Comparison of ENCODE assay signal across 1 cellular context in the genomic region with DNA sequence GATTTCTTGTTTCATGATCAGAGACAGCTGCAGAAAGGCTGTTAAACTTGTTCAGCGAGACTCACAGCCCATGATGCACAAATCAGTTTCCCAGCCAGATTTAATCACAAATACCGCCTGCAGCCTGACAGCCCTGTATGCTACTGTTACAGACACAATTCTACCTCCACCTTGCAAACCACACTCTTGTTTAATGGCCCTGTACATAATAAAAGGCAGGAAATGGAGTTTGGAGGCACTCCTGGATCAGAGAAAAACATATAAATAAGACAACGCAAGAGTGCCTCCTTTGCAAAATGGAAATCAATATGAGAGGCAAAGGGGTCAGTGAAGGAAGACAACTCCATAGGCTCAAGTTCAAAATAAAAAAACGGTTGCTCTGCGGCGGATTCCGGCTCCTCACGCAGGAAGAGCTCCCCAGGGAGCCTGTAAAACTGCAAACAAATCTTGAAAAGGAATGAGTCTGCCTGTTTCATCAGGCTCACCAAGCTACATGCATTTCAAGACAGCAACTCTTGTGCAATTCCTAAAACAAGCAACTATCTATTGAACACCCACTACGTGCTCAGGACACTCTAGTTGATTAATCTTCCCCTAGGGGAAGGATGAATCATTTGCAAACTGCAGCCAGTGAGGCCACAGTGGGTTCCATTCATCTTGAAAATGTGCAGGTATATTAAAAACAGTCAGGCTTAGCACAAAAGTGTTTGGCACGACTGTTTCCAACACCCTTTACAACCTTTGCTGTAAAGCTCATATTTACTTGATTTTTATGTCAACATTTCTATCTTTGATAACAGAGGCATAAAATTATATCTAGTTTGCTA.
TF ChIP-seq lines count a peak whose summit lies in the region.

No MANE protein-coding gene starts in this region.

TF ChIP-seq in H1, 55 proteins besides CTCF, POLR2A, EP300 and RAD21:
- TF ChIP-seq CHD1 (IDR thresholded peaks at IDR 0.05; ENCODE audit: low read depth, low read length) = no peak
- no peak for TF ChIP-seq HDAC6 (IDR thresholded peaks at IDR 0.05; ENCODE audit: low read depth, low read length)
- TF ChIP-seq, protein P1, sequence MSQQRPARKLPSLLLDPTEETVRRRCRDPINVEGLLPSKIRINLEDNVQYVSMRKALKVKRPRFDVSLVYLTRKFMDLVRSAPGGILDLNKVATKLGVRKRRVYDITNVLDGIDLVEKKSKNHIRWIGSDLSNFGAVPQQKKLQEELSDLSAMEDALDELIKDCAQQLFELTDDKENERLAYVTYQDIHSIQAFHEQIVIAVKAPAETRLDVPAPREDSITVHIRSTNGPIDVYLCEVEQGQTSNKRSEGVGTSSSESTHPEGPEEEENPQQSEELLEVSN (IDR thresholded peaks at IDR 0.05) = no peak
- TF ChIP-seq BRCA1 (IDR thresholded peaks at IDR 0.05; ENCODE audit: low read depth, low read length) = no peak
- peak; percentile 30 for TF ChIP-seq ASH2L (IDR thresholded peaks at IDR 0.05; ENCODE audit: low read length)
- peak; percentile 37; the same call in 1 of the 2 replicates for TF ChIP-seq YY1 (IDR thresholded peaks at IDR 0.05; ENCODE audit: low read depth, low read length)
- no peak for TF ChIP-seq SIN3A (conservative IDR thresholded peaks at IDR 0.05 in 1 of 2, IDR thresholded peaks at IDR 0.05 in 1 of 2; ENCODE audit: low read depth in 1 of 2, low read length in 2 of 2)
- TF ChIP-seq JUN (IDR thresholded peaks at IDR 0.05; ENCODE audit: low read depth, low read length) = no peak
- TF ChIP-seq RXRA (IDR thresholded peaks at IDR 0.05; ENCODE audit: insufficient read depth, low read depth, low read length) = no peak
- no peak for TF ChIP-seq SP2 (IDR thresholded peaks at IDR 0.05; ENCODE audit: low read length)
- TF ChIP-seq SIX5 (IDR thresholded peaks at IDR 0.05; ENCODE audit: low read depth, low read length) = no peak
- 0 out of 2 replicates have a peak, but pooled peaks have one; percentile 6 for TF ChIP-seq SP1 (IDR thresholded peaks at IDR 0.05; ENCODE audit: low read depth, low read length)
- no peak for TF ChIP-seq NRF1 (IDR thresholded peaks at IDR 0.05; ENCODE audit: low read depth, low read length)
- no peak for TF ChIP-seq KDM4A (IDR thresholded peaks at IDR 0.05; ENCODE audit: low read depth, low read length, severe bottlenecking)
- no peak for TF ChIP-seq CBX5 (IDR thresholded peaks at IDR 0.05; ENCODE audit: low read depth, low read length)
- TF ChIP-seq BACH1 (IDR thresholded peaks at IDR 0.05; ENCODE audit: low read length) = 0 out of 2 replicates have a peak, but pooled peaks have one; percentile 12
- TF ChIP-seq HDAC2 (IDR thresholded peaks at IDR 0.05; ENCODE audit: borderline replicate concordance in 1 of 2, low read depth in 2 of 2, low read length in 2 of 2) = peak in 1 of 2 experiments; percentile 46; a peak in 1 of 4 replicates
- no peak for TF ChIP-seq TEAD4 (IDR thresholded peaks at IDR 0.05; ENCODE audit: low read depth, low read length)
- TF ChIP-seq ATF3 (IDR thresholded peaks at IDR 0.05; ENCODE audit: insufficient read depth, low read depth, low read length) = no peak
- no peak for TF ChIP-seq CHD2 (IDR thresholded peaks at IDR 0.05; ENCODE audit: low read length)
- TF ChIP-seq BCL11A (IDR thresholded peaks at IDR 0.05; ENCODE audit: low read depth in 2 of 2, low read length in 2 of 2) = no peak
- TF ChIP-seq SIRT6 (IDR thresholded peaks at IDR 0.05; ENCODE audit: low read length) = no peak
- TF ChIP-seq TBP (IDR thresholded peaks at IDR 0.05; ENCODE audit: low read depth, low read length) = no peak
- TF ChIP-seq CEBPB (IDR thresholded peaks at IDR 0.05; ENCODE audit: low read depth, low read length) = peak; percentile 93
- TF ChIP-seq, protein P2, sequence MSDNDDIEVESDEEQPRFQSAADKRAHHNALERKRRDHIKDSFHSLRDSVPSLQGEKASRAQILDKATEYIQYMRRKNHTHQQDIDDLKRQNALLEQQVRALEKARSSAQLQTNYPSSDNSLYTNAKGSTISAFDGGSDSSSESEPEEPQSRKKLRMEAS (IDR thresholded peaks at IDR 0.05) = no peak
- TF ChIP-seq PHF8 (conservative IDR thresholded peaks at IDR 0.05; ENCODE audit: low read depth, low read length) = no peak
- no peak for TF ChIP-seq POLR2AphosphoS5 (IDR thresholded peaks at IDR 0.05; ENCODE audit: low read depth, low read length)
- TF ChIP-seq POU5F1 (IDR thresholded peaks at IDR 0.05; ENCODE audit: low read depth, low read length) = no peak
- no peak for TF ChIP-seq EGR1 (IDR thresholded peaks at IDR 0.05; ENCODE audit: borderline replicate concordance, low read depth, low read length)
- TF ChIP-seq, protein P3, sequence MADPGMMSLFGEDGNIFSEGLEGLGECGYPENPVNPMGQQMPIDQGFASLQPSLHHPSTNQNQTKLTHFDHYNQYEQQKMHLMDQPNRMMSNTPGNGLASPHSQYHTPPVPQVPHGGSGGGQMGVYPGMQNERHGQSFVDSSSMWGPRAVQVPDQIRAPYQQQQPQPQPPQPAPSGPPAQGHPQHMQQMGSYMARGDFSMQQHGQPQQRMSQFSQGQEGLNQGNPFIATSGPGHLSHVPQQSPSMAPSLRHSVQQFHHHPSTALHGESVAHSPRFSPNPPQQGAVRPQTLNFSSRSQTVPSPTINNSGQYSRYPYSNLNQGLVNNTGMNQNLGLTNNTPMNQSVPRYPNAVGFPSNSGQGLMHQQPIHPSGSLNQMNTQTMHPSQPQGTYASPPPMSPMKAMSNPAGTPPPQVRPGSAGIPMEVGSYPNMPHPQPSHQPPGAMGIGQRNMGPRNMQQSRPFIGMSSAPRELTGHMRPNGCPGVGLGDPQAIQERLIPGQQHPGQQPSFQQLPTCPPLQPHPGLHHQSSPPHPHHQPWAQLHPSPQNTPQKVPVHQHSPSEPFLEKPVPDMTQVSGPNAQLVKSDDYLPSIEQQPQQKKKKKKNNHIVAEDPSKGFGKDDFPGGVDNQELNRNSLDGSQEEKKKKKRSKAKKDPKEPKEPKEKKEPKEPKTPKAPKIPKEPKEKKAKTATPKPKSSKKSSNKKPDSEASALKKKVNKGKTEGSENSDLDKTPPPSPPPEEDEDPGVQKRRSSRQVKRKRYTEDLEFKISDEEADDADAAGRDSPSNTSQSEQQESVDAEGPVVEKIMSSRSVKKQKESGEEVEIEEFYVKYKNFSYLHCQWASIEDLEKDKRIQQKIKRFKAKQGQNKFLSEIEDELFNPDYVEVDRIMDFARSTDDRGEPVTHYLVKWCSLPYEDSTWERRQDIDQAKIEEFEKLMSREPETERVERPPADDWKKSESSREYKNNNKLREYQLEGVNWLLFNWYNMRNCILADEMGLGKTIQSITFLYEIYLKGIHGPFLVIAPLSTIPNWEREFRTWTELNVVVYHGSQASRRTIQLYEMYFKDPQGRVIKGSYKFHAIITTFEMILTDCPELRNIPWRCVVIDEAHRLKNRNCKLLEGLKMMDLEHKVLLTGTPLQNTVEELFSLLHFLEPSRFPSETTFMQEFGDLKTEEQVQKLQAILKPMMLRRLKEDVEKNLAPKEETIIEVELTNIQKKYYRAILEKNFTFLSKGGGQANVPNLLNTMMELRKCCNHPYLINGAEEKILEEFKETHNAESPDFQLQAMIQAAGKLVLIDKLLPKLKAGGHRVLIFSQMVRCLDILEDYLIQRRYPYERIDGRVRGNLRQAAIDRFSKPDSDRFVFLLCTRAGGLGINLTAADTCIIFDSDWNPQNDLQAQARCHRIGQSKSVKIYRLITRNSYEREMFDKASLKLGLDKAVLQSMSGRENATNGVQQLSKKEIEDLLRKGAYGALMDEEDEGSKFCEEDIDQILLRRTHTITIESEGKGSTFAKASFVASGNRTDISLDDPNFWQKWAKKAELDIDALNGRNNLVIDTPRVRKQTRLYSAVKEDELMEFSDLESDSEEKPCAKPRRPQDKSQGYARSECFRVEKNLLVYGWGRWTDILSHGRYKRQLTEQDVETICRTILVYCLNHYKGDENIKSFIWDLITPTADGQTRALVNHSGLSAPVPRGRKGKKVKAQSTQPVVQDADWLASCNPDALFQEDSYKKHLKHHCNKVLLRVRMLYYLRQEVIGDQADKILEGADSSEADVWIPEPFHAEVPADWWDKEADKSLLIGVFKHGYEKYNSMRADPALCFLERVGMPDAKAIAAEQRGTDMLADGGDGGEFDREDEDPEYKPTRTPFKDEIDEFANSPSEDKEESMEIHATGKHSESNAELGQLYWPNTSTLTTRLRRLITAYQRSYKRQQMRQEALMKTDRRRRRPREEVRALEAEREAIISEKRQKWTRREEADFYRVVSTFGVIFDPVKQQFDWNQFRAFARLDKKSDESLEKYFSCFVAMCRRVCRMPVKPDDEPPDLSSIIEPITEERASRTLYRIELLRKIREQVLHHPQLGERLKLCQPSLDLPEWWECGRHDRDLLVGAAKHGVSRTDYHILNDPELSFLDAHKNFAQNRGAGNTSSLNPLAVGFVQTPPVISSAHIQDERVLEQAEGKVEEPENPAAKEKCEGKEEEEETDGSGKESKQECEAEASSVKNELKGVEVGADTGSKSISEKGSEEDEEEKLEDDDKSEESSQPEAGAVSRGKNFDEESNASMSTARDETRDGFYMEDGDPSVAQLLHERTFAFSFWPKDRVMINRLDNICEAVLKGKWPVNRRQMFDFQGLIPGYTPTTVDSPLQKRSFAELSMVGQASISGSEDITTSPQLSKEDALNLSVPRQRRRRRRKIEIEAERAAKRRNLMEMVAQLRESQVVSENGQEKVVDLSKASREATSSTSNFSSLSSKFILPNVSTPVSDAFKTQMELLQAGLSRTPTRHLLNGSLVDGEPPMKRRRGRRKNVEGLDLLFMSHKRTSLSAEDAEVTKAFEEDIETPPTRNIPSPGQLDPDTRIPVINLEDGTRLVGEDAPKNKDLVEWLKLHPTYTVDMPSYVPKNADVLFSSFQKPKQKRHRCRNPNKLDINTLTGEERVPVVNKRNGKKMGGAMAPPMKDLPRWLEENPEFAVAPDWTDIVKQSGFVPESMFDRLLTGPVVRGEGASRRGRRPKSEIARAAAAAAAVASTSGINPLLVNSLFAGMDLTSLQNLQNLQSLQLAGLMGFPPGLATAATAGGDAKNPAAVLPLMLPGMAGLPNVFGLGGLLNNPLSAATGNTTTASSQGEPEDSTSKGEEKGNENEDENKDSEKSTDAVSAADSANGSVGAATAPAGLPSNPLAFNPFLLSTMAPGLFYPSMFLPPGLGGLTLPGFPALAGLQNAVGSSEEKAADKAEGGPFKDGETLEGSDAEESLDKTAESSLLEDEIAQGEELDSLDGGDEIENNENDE (IDR thresholded peaks at IDR 0.05; ENCODE audit: insufficient replicate concordance, low read length) = no peak
